In the genomic region with DNA sequence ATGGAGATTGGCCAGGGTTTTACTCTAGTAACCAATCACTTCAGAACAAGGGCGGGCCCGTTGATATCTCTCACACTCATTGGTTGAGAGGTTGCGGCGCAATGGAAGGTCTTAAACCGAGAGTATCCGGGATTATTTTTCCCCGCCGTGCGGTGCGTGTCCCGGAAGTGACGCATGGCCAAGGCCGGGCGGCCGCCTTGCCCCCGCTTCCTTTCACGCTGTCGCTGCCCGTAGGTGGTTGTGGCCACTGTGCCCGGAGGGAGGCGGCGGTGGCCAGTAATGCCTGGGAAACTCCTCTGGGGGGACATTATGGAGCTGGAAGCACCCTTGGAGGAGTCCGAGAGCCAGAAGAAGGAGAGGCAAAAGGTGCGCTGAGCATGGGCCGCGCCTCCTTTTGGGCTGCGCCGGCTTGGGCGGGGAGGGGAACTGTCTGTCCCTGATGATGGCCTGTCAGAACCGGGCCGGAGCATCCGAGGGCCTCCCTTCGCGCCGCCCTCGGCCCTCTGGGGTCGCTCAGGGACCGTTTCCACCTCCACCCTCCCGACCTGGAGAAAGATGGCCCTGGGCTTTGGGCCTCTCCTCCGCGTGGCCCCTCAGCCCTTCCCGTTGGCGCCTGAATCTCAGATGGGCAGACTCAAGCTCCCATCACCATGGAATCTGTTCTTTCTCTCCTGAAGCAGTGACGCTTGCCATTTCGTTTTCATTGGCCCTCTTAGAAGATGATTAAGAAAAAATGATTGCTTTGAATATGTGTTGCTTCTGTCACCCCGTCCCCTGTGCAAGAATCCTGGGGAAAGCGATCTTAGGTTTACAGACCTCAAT, we compare ENCODE assay signal across 8 cellular contexts. TPM values are rescaled to one million over a fixed set of nuclear protein-coding genes. Genes with fewer than 3 reads are reported as not detected.
DNase-seq lines count a peak whose midpoint lies in the region; ATAC-seq, FAIRE-seq and TF ChIP-seq lines count a peak whose summit lies in the region.

A gene with protein sequence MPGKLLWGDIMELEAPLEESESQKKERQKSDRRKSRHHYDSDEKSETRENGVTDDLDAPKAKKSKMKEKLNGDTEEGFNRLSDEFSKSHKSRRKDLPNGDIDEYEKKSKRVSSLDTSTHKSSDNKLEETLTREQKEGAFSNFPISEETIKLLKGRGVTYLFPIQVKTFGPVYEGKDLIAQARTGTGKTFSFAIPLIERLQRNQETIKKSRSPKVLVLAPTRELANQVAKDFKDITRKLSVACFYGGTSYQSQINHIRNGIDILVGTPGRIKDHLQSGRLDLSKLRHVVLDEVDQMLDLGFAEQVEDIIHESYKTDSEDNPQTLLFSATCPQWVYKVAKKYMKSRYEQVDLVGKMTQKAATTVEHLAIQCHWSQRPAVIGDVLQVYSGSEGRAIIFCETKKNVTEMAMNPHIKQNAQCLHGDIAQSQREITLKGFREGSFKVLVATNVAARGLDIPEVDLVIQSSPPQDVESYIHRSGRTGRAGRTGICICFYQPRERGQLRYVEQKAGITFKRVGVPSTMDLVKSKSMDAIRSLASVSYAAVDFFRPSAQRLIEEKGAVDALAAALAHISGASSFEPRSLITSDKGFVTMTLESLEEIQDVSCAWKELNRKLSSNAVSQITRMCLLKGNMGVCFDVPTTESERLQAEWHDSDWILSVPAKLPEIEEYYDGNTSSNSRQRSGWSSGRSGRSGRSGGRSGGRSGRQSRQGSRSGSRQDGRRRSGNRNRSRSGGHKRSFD (plus strand): TSS at position 210 of the 822 bp plus-strand sequence. CDS start 70 bp downstream, at position 280.

- H3K4me1 ChIP-seq in prostate gland (replicated peaks) = peaks cover 10% of the 10 kb centered on the region

- under 1% methylated on average over 47 of the region's 47 CpGs for WGBS in prostate gland

- intact Hi-C loops in left ventricle myocardium superior (cut with micrococcal nuclease) (no loop called here), prostate gland (cut with DNase I) (no loop called here)

- ATAC-seq in GM18498 (IDR thresholded peaks at IDR 0.05; ENCODE audit: unreplicated experiment) = peak; percentile 98
- ATAC-seq in HG02938 (IDR thresholded peaks at IDR 0.05; ENCODE audit: unreplicated experiment) = peak; percentile 96
- ATAC-seq in left ventricle myocardium superior = peak; percentile 98

- FAIRE-seq in urothelium cell line (lab: Jason Lieb, UNC) = peak; percentile 94

- no peaks in the 10 kb centered on the region for H3K27me3 ChIP-seq in prostate gland (replicated peaks; ENCODE audit: insufficient read depth)

- TF ChIP-seq POLR2A in prostate gland (IDR thresholded peaks at IDR 0.05) = peak; percentile 57

- DNase-seq in NCI-H187 (lab: John Stamatoyannopoulos, UW) (peak; percentile 77 to 89), T-helper 2 cell (peak; percentile 77 to 99 (median 92)), left ventricle myocardium superior (peak; percentile 96), prostate gland (ENCODE audit: low spot score) (peak; percentile 98), urothelium cell line (ENCODE audit: low spot score) (peak; percentile 98)

- H3K27ac ChIP-seq in angular gyrus (ENCODE audit: low read depth, low read length) (peak within 1 kb of the TSS; percentile 100), prostate gland (peak within 1 kb of the TSS; percentile 94 to 100)

- no peaks in the 10 kb centered on the region for H3K9me3 ChIP-seq in prostate gland

- peak within 1 kb of the TSS; percentile 57 to 81 for H3K4me3 ChIP-seq in prostate gland

- no peaks in the 10 kb centered on the region for H3K36me3 ChIP-seq in prostate gland

- TF ChIP-seq CTCF in prostate gland (IDR thresholded peaks at IDR 0.05) = peak in 1 of 4 experiments; percentile 32

RNA-seq across cellular contexts. Expression of the gene that starts here (rescaled TPM):
- 20.4 TPM for total RNA-seq in left ventricle myocardium superior
- 10 to 100 TPM; 26.1 to 32.5 TPM for total RNA-seq in prostate gland

Comparison
In these comparisons a context has a peak if more than half of its experiments do, and no peak if none do; other contexts are left out.
1. Peak in every context shown above with its lines: DNase-seq, ATAC-seq, H3K4me3 ChIP-seq and H3K27ac ChIP-seq.